11 cellular contexts compared by ENCODE assay signal in genomic region chr17:50828508-50829170, GRCh38. TPM values are rescaled to one million over a fixed set of nuclear protein-coding genes. Genes with fewer than 3 reads are reported as not detected.
DNase-seq lines count a peak whose midpoint lies in the region; ATAC-seq, FAIRE-seq and TF ChIP-seq lines count a peak whose summit lies in the region.
"Had no signal": no experiment of that assay in that cellular context is flagged by ENCODE, and none has a peak within 500 bp of the region (broad histone marks: within the 10 kb centered on the region; RNA-seq: fewer than 3 reads in every experiment).

No MANE protein-coding gene starts in this region.

- H3K4me3 Mint-ChIP-seq in activated CD4-positive, alpha-beta T cell treated with anti-CD3 and anti-CD28 coated beads for 36 hours, result no peak overlapping the region

- H4K8ac ChIP-seq in mesenchymal stem cell (ENCODE audit: low read length), result no peak overlapping the region

- no peak overlapping the region for H3K27ac Mint-ChIP-seq in activated CD4-positive, alpha-beta T cell treated with anti-CD3 and anti-CD28 coated beads for 36 hours

- H3K27me3 Mint-ChIP-seq in activated CD4-positive, alpha-beta T cell treated with anti-CD3 and anti-CD28 coated beads for 36 hours, result peaks cover 3% of the 10 kb centered on the region

- H2BK12ac ChIP-seq in mesenchymal stem cell (ENCODE audit: low read length in 2 of 2), result no peak overlapping the region

- peaks cover 2% of the 10 kb centered on the region for H3K4me1 Mint-ChIP-seq in activated CD4-positive, alpha-beta T cell treated with anti-CD3 and anti-CD28 coated beads for 36 hours

- no peak overlapping the region for H3K4me2 ChIP-seq in mesenchymal stem cell (ENCODE audit: low read length, poor library complexity, severe bottlenecking)

- TF ChIP-seq POLR2A in H54 (IDR thresholded peaks at IDR 0.05; ENCODE audit: low read depth, low read length), result no peak

- CTCF ChIA-PET in activated CD4-positive, alpha-beta T cell treated with anti-CD3 and anti-CD28 coated beads for 36 hours (lab: Charles Lee), result interaction anchor here (0.6 to 1.8 kb wide), 3 partner anchors 23 to 180 kb away, joined by 3 to 6 read pairs (median 3); no protein-coding TSS in a partner anchor

- peaks cover 3% of the 10 kb centered on the region for H3K9me3 Mint-ChIP-seq in activated CD4-positive, alpha-beta T cell treated with anti-CD3 and anti-CD28 coated beads for 36 hours (ENCODE audit: low read depth)

- H4K91ac ChIP-seq in mesenchymal stem cell (ENCODE audit: low read length), result no peak overlapping the region

- no peak overlapping the region for H3K9ac ChIP-seq in mesenchymal stem cell (ENCODE audit: low read length)

- no peak overlapping the region for H3K4me3 ChIP-seq in H7 (ENCODE audit: insufficient read depth, low read depth, low read length)
- no peak overlapping the region for H3K4me3 ChIP-seq in mesenchymal stem cell (ENCODE audit: insufficient read depth in 1 of 2, low read depth in 1 of 2, low read length in 2 of 2)

- peaks cover under 1% of the 10 kb centered on the region for H3K9me3 ChIP-seq in mesenchymal stem cell (ENCODE audit: control insufficient read depth, low read length)

- H2BK120ac ChIP-seq in mesenchymal stem cell (ENCODE audit: low read depth, low read length), result no peak overlapping the region

- 77% methylated on average over 6 of the region's 6 CpGs for WGBS in mesenchymal stem cell

- no peak for FAIRE-seq in H54 (lab: Jason Lieb, UNC)
- FAIRE-seq: A204.1 had no signal

- no peak overlapping the region for H3K27ac ChIP-seq in mesenchymal stem cell (ENCODE audit: low read length, poor library complexity, severe bottlenecking)

- POLR2A ChIA-PET in activated CD4-positive, alpha-beta T cell treated with anti-CD3 and anti-CD28 coated beads for 36 hours (lab: Charles Lee), result interaction anchor here (0.6 to 0.7 kb wide), 3 partner anchors 38 to 126 kb away, joined by 3 to 4 read pairs (median 3); partner anchors contain the start of gene TOB1

- intact Hi-C loops in activated CD4-positive, alpha-beta T cell treated with anti-CD3 and anti-CD28 coated beads for 36 hours (cut with DNase I, micrococcal nuclease), result no loop called here
- intact Hi-C loops in posterior vena cava (cut with DNase I), result no loop called here

- no peaks in the 10 kb centered on the region for H3K79me1 ChIP-seq in mesenchymal stem cell (replicated peaks; ENCODE audit: low read length, poor library complexity, severe bottlenecking)

- H3K36me3 Mint-ChIP-seq in activated CD4-positive, alpha-beta T cell treated with anti-CD3 and anti-CD28 coated beads for 36 hours (ENCODE audit: low read depth), result no peaks in the 10 kb centered on the region

- no peak overlapping the region for H3K14ac ChIP-seq in mesenchymal stem cell (ENCODE audit: low read length in 2 of 2)

- no peak overlapping the region for H2AK5ac ChIP-seq in mesenchymal stem cell (ENCODE audit: low read length, severe bottlenecking)

- no peak for DNase-seq in activated CD4-positive, alpha-beta T cell treated with anti-CD3 and anti-CD28 coated beads for 36 hours
- DNase-seq in activated CD4-positive, alpha-beta T cell treated with anti-CD3 and anti-CD28 coated beads, Interleukin-2, amount 50 U/mL, for 1 hour, result no peak
- DNase-seq in H7 (peak; percentile 29), posterior vena cava (ENCODE audit: low spot score) (peak; percentile 18), H54 (ENCODE audit: insufficient read length, low spot score) (no peak), mesenchymal stem cell (no peak)
- DNase-seq: activated CD4-positive, alpha-beta T cell treated with anti-CD3 and anti-CD28 coated beads, Interleukin-2, amount 50 U/mL, for 4 hours; DMS79 treated with DMSO at 0.1 percent for 48 hours had no signal

- H3K23ac ChIP-seq in mesenchymal stem cell (ENCODE audit: low read length in 2 of 2), result no peak overlapping the region

- no peak overlapping the region for H2AFZ ChIP-seq in mesenchymal stem cell (ENCODE audit: low read depth, low read length)

- no peak overlapping the region for H2BK5ac ChIP-seq in mesenchymal stem cell (ENCODE audit: low read depth, low read length, poor library complexity, severe bottlenecking)

- peak; percentile 55 for ATAC-seq in activated CD4-positive, alpha-beta T cell treated with anti-CD3 and anti-CD28 coated beads for 36 hours
- ATAC-seq in HG03521 (IDR thresholded peaks at IDR 0.05; ENCODE audit: unreplicated experiment), result peak; percentile 77
- ATAC-seq in HG03460 (IDR thresholded peaks at IDR 0.05; ENCODE audit: unreplicated experiment), result no peak

- H3K18ac ChIP-seq in mesenchymal stem cell (ENCODE audit: low read depth in 1 of 2, low read length in 2 of 2), result no peak overlapping the region

- no peak overlapping the region for H2BK15ac ChIP-seq in mesenchymal stem cell (ENCODE audit: low read depth, poor library complexity, severe bottlenecking)

- no peak overlapping the region for H3K4ac ChIP-seq in mesenchymal stem cell (ENCODE audit: low read depth in 1 of 2, low read length in 2 of 2)

- H3K27me3 ChIP-seq in H7 (ENCODE audit: control insufficient read depth, insufficient read depth, low read length), result no peaks in the 10 kb centered on the region
- peaks cover 0 to 16% of the 10 kb centered on the region in 2 experiments for H3K27me3 ChIP-seq in mesenchymal stem cell (ENCODE audit: control insufficient read depth in 1 of 2, insufficient read depth in 1 of 2, low read length in 2 of 2)

- H3K4me1 ChIP-seq in mesenchymal stem cell (ENCODE audit: control insufficient read depth, insufficient read depth, low read depth, low read length), result peaks cover 15% of the 10 kb centered on the region

- H3K36me3 ChIP-seq in H7 (replicated peaks; ENCODE audit: control insufficient read depth, insufficient read depth, low read length) (no peaks in the 10 kb centered on the region), mesenchymal stem cell (ENCODE audit: control insufficient read depth in 1 of 2, insufficient read depth in 2 of 2, low read depth in 1 of 2, low read length in 2 of 2) (no peaks in the 10 kb centered on the region)

RNA-seq across cellular contexts. Expression of gene WFIKKN2, which starts 6.7 kb away (rescaled TPM):
- not detected for total RNA-seq in activated CD4-positive, alpha-beta T cell treated with anti-CD3 and anti-CD28 coated beads for 36 hours
- total RNA-seq in H7 (2014; rRNA removed; shearing (Covaris generic)), result not detected in 2 replicates
- under 1 TPM; 0.33 to 0.42 TPM for total RNA-seq in posterior vena cava
- not detected for polyA plus RNA-seq in mesenchymal stem cell (2013, experiment 1 of 2)
- not detected for polyA plus RNA-seq in mesenchymal stem cell (2013, experiment 2 of 2)

RNA-seq across cellular contexts. Expression of gene TOB1, which starts 37.5 kb away (rescaled TPM):
- total RNA-seq in activated CD4-positive, alpha-beta T cell treated with anti-CD3 and anti-CD28 coated beads for 36 hours, result 10 to 100 TPM; 31.3 to 43.0 TPM
- 5.2 and 8.6 TPM in 2 replicates for total RNA-seq in H7 (2014; rRNA removed; shearing (Covaris generic))
- 10 to 100 TPM; 48.9 to 59.1 TPM for total RNA-seq in posterior vena cava
- polyA plus RNA-seq in mesenchymal stem cell (2013, experiment 1 of 2), result 78.1 TPM
- polyA plus RNA-seq in mesenchymal stem cell (2013, experiment 2 of 2), result 81.9 TPM

Comparison
In these comparisons a context has a peak if more than half of its experiments do, and no peak if none do; other contexts are left out.
1. DNase-seq: peak in H7 (single experiment) and posterior vena cava (single experiment); none in activated CD4-positive, alpha-beta T cell treated with anti-CD3 and anti-CD28 coated beads for 36 hours (single experiment), activated CD4-positive, alpha-beta T cell treated with anti-CD3 and anti-CD28 coated beads, Interleukin-2, amount 50 U/mL, for 1 hour (single experiment), H54 (single experiment) and mesenchymal stem cell (single experiment).